ENCODE assay signal across 15 cellular contexts in the genomic region with DNA sequence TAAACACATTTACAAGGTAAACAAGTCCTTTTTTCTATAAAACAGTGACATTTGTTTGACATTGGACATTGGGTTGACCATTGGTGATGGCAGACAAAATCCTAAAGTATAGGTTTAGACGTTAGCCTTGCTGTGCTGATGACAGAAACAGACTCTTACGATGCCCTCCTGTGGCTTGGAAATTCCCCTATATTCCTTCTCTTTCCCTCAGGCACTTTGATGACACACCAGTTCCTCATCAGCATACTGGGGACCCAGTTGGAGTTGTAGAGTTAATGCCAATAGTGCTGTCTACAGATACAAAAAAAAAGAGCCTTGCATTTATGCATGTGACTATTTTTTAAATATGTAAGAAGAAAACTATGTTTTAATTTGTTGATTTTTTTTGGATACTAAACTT.
DNase-seq lines count a peak whose midpoint lies in the region; ATAC-seq lines count a peak whose summit lies in the region.
"Had no signal": no experiment of that assay in that cellular context is flagged by ENCODE, and none has a peak within 500 bp of the region (broad histone marks: within the 10 kb centered on the region; RNA-seq: fewer than 3 reads in every experiment).

No MANE protein-coding gene starts in this region.

- no peak for ATAC-seq in sciatic nerve
- ATAC-seq: Panc1 had no signal

- no peaks in the 10 kb centered on the region for H3K36me3 ChIP-seq in mesenchymal stem cell (ENCODE audit: control insufficient read depth in 1 of 2, insufficient read depth in 2 of 2, low read depth in 1 of 2, low read length in 2 of 2)

- H4K8ac ChIP-seq in mesenchymal stem cell (ENCODE audit: low read length): no peak overlapping the region

- no peak overlapping the region for H2BK15ac ChIP-seq in mesenchymal stem cell (ENCODE audit: low read depth, poor library complexity, severe bottlenecking)

- H3K9me3 ChIP-seq in mesenchymal stem cell (ENCODE audit: control insufficient read depth, low read length): no peaks in the 10 kb centered on the region

- no peak overlapping the region for H3K23ac ChIP-seq in mesenchymal stem cell (ENCODE audit: low read length in 2 of 2)

- H3K14ac ChIP-seq in mesenchymal stem cell (ENCODE audit: low read length in 2 of 2): no peak overlapping the region

- H2BK12ac ChIP-seq in mesenchymal stem cell (ENCODE audit: low read length in 2 of 2): no peak overlapping the region

- H3K4ac ChIP-seq in mesenchymal stem cell (ENCODE audit: low read depth in 1 of 2, low read length in 2 of 2): no peak overlapping the region

- H3K4me2 ChIP-seq in mesenchymal stem cell (ENCODE audit: low read length, poor library complexity, severe bottlenecking): no peak overlapping the region

- no peaks in the 10 kb centered on the region for H3K4me1 ChIP-seq in mesenchymal stem cell (ENCODE audit: control insufficient read depth, insufficient read depth, low read depth, low read length)

- WGBS in mesenchymal stem cell: 54% methylated on average over 2 of the region's 2 CpGs

- no peak overlapping the region for H2AFZ ChIP-seq in mesenchymal stem cell (ENCODE audit: low read depth, low read length)

- no peaks in the 10 kb centered on the region for H3K27me3 ChIP-seq in mesenchymal stem cell (ENCODE audit: control insufficient read depth in 1 of 2, insufficient read depth in 1 of 2, low read length in 2 of 2)

- no peak overlapping the region for H3K9ac ChIP-seq in mesenchymal stem cell (ENCODE audit: low read length)

- H3K27ac ChIP-seq in mesenchymal stem cell (ENCODE audit: low read length, poor library complexity, severe bottlenecking): no peak overlapping the region

- no peak overlapping the region for H2BK5ac ChIP-seq in mesenchymal stem cell (ENCODE audit: low read depth, low read length, poor library complexity, severe bottlenecking)

- H3K4me3 ChIP-seq in mesenchymal stem cell (ENCODE audit: insufficient read depth in 1 of 2, low read depth in 1 of 2, low read length in 2 of 2): no peak overlapping the region

- DNase-seq in Daoy (ENCODE audit: low read depth) (peak; percentile 86), HT1080 (ENCODE audit: low read depth) (peak; percentile 57), T1000 (lab: John Stamatoyannopoulos, UW) (peak; percentile 32), mesenchymal stem cell (peak; percentile 18), NCI-H345 (lab: John Stamatoyannopoulos, UW) (no peak), sciatic nerve (ENCODE audit: low spot score) (no peak)
- no peak for DNase-seq in activated naive CD4-positive, alpha-beta T cell (lab: John Stamatoyannopoulos, UW)
- DNase-seq: ACHN; CD4-positive, alpha-beta memory T cell; KBM-7; NCI-H1092; NCI-H1694 treated with DMSO at 0.1 percent for 48 hours; NCI-H446; NCI-H82 had no signal

- no peak overlapping the region for H4K91ac ChIP-seq in mesenchymal stem cell (ENCODE audit: low read length)

- no peaks in the 10 kb centered on the region for H3K79me1 ChIP-seq in mesenchymal stem cell (replicated peaks; ENCODE audit: low read length, poor library complexity, severe bottlenecking)

- intact Hi-C loops in sciatic nerve (cut with DNase I): no loop called here

- no peak overlapping the region for H2BK120ac ChIP-seq in mesenchymal stem cell (ENCODE audit: low read depth, low read length)

- no peak overlapping the region for H2AK5ac ChIP-seq in mesenchymal stem cell (ENCODE audit: low read length, severe bottlenecking)

- H3K18ac ChIP-seq in mesenchymal stem cell (ENCODE audit: low read depth in 1 of 2, low read length in 2 of 2): no peak overlapping the region

Comparison
In these comparisons a context has a peak if more than half of its experiments do, and no peak if none do; other contexts are left out.
1. DNase-seq: peak in Daoy (single experiment), HT1080 (single experiment), T1000 (single experiment) and mesenchymal stem cell (single experiment); none in activated naive CD4-positive, alpha-beta T cell (0 of 4), NCI-H345 (single experiment) and sciatic nerve (single experiment).